ENCODE assay signal across 9 cellular contexts in the genomic region with DNA sequence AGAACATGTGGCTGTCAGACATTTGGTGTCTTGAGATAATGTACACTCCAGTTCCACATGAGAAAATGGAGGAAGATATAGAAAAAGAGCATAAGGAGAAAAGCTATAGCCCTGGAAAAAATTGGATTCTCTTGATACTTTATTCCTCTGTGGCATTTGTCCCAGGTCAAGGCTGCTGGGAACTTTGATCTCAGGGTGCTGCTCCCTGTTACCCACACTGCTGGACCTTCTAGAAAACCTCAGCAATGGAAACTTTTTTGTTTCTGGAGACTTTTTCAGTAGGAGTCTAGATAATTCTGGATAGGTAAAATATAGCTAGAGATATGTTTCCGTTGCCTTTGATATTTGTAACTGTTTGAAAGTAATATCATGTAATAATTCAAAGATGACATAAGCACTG. TPM values are rescaled to one million over a fixed set of nuclear protein-coding genes. Genes with fewer than 3 reads are reported as not detected.
"Had no signal": no experiment of that assay in that cellular context is flagged by ENCODE, and none has a peak within 500 bp of the region (broad histone marks: within the 10 kb centered on the region; RNA-seq: fewer than 3 reads in every experiment).

No MANE protein-coding gene starts in this region.

- H3K4me3 ChIP-seq: GM12878 had no signal

- ATAC-seq: GM12878 had no signal

- FAIRE-seq: G401.6, GM12878, GM12891, GM12892, GM18507, GM19239 had no signal

- DNase-seq: GDM1, GF-D8 had no signal

RNA-seq across cellular contexts. Expression of a gene that starts 11.1 kb away (rescaled TPM):
- total RNA-seq: G401 had no signal

RNA-seq across cellular contexts. Expression of a gene that starts 20.2 kb away (rescaled TPM):
- total RNA-seq: G401 had no signal
- polyA plus RNA-seq: GM12878 had no signal

RNA-seq across cellular contexts. Expression of a gene that starts 50.6 kb away (rescaled TPM):
- total RNA-seq: G401, GM12878 had no signal
- polyA plus RNA-seq: GM12878 had no signal
